Comparison of ENCODE assay signal across 9 cellular contexts in the genomic region with DNA sequence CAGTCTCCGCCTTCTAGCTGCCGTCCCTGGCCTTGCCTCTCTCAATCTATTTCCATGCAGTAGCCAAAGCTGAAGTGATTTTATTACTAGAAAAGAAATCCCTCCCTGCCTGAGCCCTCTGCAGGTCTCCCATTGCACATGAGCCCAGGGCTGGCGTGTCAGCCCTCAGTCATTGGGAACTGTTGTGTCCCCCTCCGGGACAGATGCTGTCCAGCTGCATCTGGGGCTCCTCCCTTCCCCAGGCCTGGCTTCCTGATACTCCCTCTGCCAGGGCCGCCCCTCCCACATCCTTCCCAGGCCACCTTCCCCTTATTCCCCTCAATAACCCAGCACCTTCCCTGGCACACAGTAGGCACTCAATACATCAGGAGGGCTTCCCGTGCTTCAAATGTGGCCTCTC. TPM values are rescaled to one million over a fixed set of nuclear protein-coding genes. Genes with fewer than 3 reads are reported as not detected.
DNase-seq lines count a peak whose midpoint lies in the region; ATAC-seq and TF ChIP-seq lines count a peak whose summit lies in the region.
"Had no signal": no experiment of that assay in that cellular context is flagged by ENCODE, and none has a peak within 500 bp of the region (broad histone marks: within the 10 kb centered on the region; RNA-seq: fewer than 3 reads in every experiment).

No MANE protein-coding gene starts in this region.

- no peaks in the 10 kb centered on the region for H3K79me2 ChIP-seq in DND-41 (ENCODE audit: insufficient read depth, low read length)

- TF ChIP-seq CTCF in DND-41 (IDR thresholded peaks at IDR 0.05; ENCODE audit: borderline replicate concordance, extremely low read depth, low read length, poor library complexity, severe bottlenecking) (no peak), heart right ventricle (IDR thresholded peaks at IDR 0.05) (no peak), WERI-Rb-1 (IDR thresholded peaks at IDR 0.05; ENCODE audit: low read depth, low read length) (no peak), chondrocyte (IDR thresholded peaks at IDR 0.05) (no peak)

- H3K27me3 Mint-ChIP-seq in chondrocyte (ENCODE audit: low read depth) = peaks cover 10% of the 10 kb centered on the region

- H3K9me3 Mint-ChIP-seq in chondrocyte (ENCODE audit: low read depth) = no peaks in the 10 kb centered on the region

- peaks cover 2% of the 10 kb centered on the region; the same call in 1 of the 2 replicates for H3K4me1 ChIP-seq in DND-41 (ENCODE audit: insufficient read depth, low read length)
- H3K4me1 ChIP-seq in HUES64 (ENCODE audit: insufficient read depth, low read length) = no peaks in the 10 kb centered on the region
- peaks cover 0 to 42% (median 38%) of the 10 kb centered on the region in 9 donors for H3K4me1 ChIP-seq in heart right ventricle
- peaks cover 12 to 19% of the 10 kb centered on the region in 2 donors for H3K4me1 ChIP-seq in neuronal stem cell (ENCODE audit: control insufficient read depth in 2 of 2, insufficient read depth in 1 of 2, low read depth in 1 of 2, low read length in 2 of 2)

- DNase-seq in DND-41 (no peak), heart right ventricle (peak; percentile 51 to 60), neuronal stem cell (ENCODE audit: low spot score) (no peak), pons (ENCODE audit: low spot score) (no peak), WERI-Rb-1 (no peak), chondrocyte (ENCODE audit: low spot score) (no peak)
- DNase-seq: activated CD4-positive, alpha-beta T cell treated with anti-CD3 and anti-CD28 coated beads, Interleukin-2, amount 50 U/mL, for 1 hour had no signal

- H3K4me1 Mint-ChIP-seq in chondrocyte (ENCODE audit: low read depth) = peaks cover 9% of the 10 kb centered on the region

- H4K91ac ChIP-seq in neuronal stem cell (ENCODE audit: low read depth, low read length, poor library complexity) = no peak overlapping the region

- no peak overlapping the region for H2BK120ac ChIP-seq in neuronal stem cell (ENCODE audit: low read depth, low read length)

- H3K14ac ChIP-seq in neuronal stem cell (ENCODE audit: low read length) = no peak overlapping the region

- no peak overlapping the region for H2AFZ ChIP-seq in DND-41 (ENCODE audit: low read depth, low read length)
- H2AFZ ChIP-seq in neuronal stem cell (ENCODE audit: low read length) = peak overlapping the region; percentile 88

- no peak overlapping the region for H3K18ac ChIP-seq in neuronal stem cell (ENCODE audit: low read length)

- intact Hi-C loops in heart right ventricle (cut with DNase I) = loop anchor here in 3 of 10 donors (1.0 to 2.0 kb wide), 3 partner anchors 23 to 29 kb away; a partner anchor contains a TSS

- no peak overlapping the region for H2BK12ac ChIP-seq in neuronal stem cell (ENCODE audit: low read length)

- H2AK5ac ChIP-seq in neuronal stem cell (ENCODE audit: low read depth, low read length) = peak overlapping the region; percentile 25

- H3K9ac ChIP-seq in DND-41 (ENCODE audit: low read depth, low read length) (no peak overlapping the region), HUES64 (ENCODE audit: low read depth, low read length) (no peak overlapping the region), neuronal stem cell (ENCODE audit: low read depth, low read length, poor library complexity) (peak overlapping the region; percentile 50)

- no peak overlapping the region for H3K23ac ChIP-seq in neuronal stem cell (ENCODE audit: low read depth, low read length, poor library complexity)

- no peaks in the 10 kb centered on the region for H3K36me3 ChIP-seq in DND-41 (ENCODE audit: insufficient read depth, low read length)
- peaks cover 51% of the 10 kb centered on the region for H3K36me3 ChIP-seq in HUES64 (ENCODE audit: insufficient read depth, low read length)
- H3K36me3 ChIP-seq in heart right ventricle = no peaks in the 10 kb centered on the region
- H3K36me3 ChIP-seq in neuronal stem cell (replicated peaks in 1 of 2; ENCODE audit: control insufficient read depth in 2 of 2, insufficient read depth in 2 of 2, low read length in 2 of 2) = no peaks in the 10 kb centered on the region
- H3K36me3 ChIP-seq in WERI-Rb-1 = no peaks in the 10 kb centered on the region

- peaks cover 1% of the 10 kb centered on the region for H3K79me1 ChIP-seq in neuronal stem cell (ENCODE audit: low read depth, low read length)

- H3K36me3 Mint-ChIP-seq in chondrocyte (ENCODE audit: low read depth) = no peaks in the 10 kb centered on the region

- H3K4ac ChIP-seq in neuronal stem cell (ENCODE audit: low read length) = no peak overlapping the region

- 81% methylated on average over 6 of the region's 6 CpGs for WGBS in HUES64
- 28 to 53% methylated on average over 6 of the region's 6 CpGs for WGBS in heart right ventricle, 2 donors
- no CpG with 5 or more reads among the region's 6 CpGs for WGBS in neuronal stem cell (ENCODE audit: extremely low coverage in 2 of 2, insufficient read length in 2 of 2, insufficient replicate concordance in 1 of 2), 2 donors

- H3K4me3 ChIP-seq in DND-41 (ENCODE audit: low read depth in 1 of 2, low read length in 2 of 2) (no peak overlapping the region), HUES64 (ENCODE audit: low read length) (no peak overlapping the region), heart right ventricle (peak overlapping the region in 7 of 10 donors; percentile 14 to 60 (median 54)), neuronal stem cell (ENCODE audit: low read length in 2 of 2) (peak overlapping the region in 1 of 2 donors; percentile 15), WERI-Rb-1 (ENCODE audit: low read depth, low read length) (no peak overlapping the region)

- no peak overlapping the region for H3K4me3 Mint-ChIP-seq in chondrocyte (ENCODE audit: unreplicated experiment)

- H4K8ac ChIP-seq in neuronal stem cell (ENCODE audit: low read depth, low read length) = no peak overlapping the region

- H2BK15ac ChIP-seq in neuronal stem cell (ENCODE audit: low read length) = peak overlapping the region; percentile 21

- H3K4me2 ChIP-seq in DND-41 (ENCODE audit: insufficient read depth, low read length) (no peak overlapping the region), neuronal stem cell (ENCODE audit: insufficient read depth, low read length, poor library complexity, severe bottlenecking) (no peak overlapping the region)

- H3K27ac Mint-ChIP-seq in chondrocyte (ENCODE audit: unreplicated experiment) = no peak overlapping the region

- H3K27me3 ChIP-seq in DND-41 (ENCODE audit: insufficient read depth, low read length, poor library complexity) (no peaks in the 10 kb centered on the region), HUES64 (ENCODE audit: insufficient read depth, low read length) (no peaks in the 10 kb centered on the region), heart right ventricle (peaks cover 0 to 6% (median under 1%) of the 10 kb centered on the region in 7 donors), neuronal stem cell (ENCODE audit: control insufficient read depth in 3 of 3, insufficient read depth in 3 of 3, low read depth in 1 of 3, low read length in 3 of 3) (peaks cover 0 to 8% (median 0%) of the 10 kb centered on the region in 3 experiments), WERI-Rb-1 (ENCODE audit: insufficient read depth, low read depth, severe bottlenecking) (no peaks in the 10 kb centered on the region)

- H3K9me3 ChIP-seq in DND-41 (ENCODE audit: insufficient read depth, low read length, severe bottlenecking) = no peaks in the 10 kb centered on the region
- H3K9me3 ChIP-seq in HUES64 (ENCODE audit: insufficient read depth, low read depth, low read length) = no peaks in the 10 kb centered on the region
- no peaks in the 10 kb centered on the region for H3K9me3 ChIP-seq in heart right ventricle
- H3K9me3 ChIP-seq in neuronal stem cell (replicated peaks in 1 of 2; ENCODE audit: control insufficient read depth in 2 of 2, insufficient read depth in 1 of 2, low read depth in 1 of 2, low read length in 2 of 2) = no peaks in the 10 kb centered on the region
- H3K9me3 ChIP-seq in WERI-Rb-1 (ENCODE audit: severe bottlenecking) = no peaks in the 10 kb centered on the region

- peak overlapping the region; percentile 50; the same call in 1 of the 2 replicates for H3K27ac ChIP-seq in DND-41 (ENCODE audit: low read length)
- peak overlapping the region; percentile 24; the same call in 1 of the 2 replicates for H3K27ac ChIP-seq in HUES64 (ENCODE audit: low read depth, low read length)
- H3K27ac ChIP-seq in heart right ventricle = peak overlapping the region; percentile 82 to 96 (median 88)
- H3K27ac ChIP-seq in neuronal stem cell (replicated peaks; ENCODE audit: low read length) = no peak overlapping the region
- no peak overlapping the region for H3K27ac ChIP-seq in WERI-Rb-1

- H4K20me1 ChIP-seq in DND-41 (ENCODE audit: insufficient read depth, low read length) = no peaks in the 10 kb centered on the region

- no peak overlapping the region for H2BK5ac ChIP-seq in neuronal stem cell (ENCODE audit: low read length)

- ATAC-seq in DND-41 (ENCODE audit: insufficient read depth, low read depth) = no peak
- peak; percentile 36 to 77 (median 59) for ATAC-seq in heart right ventricle

RNA-seq across cellular contexts. Expression of a gene that starts 11.3 kb away (rescaled TPM):
- polyA plus RNA-seq in HUES64 (2013, experiment 1 of 2) = 111 TPM
- 95.7 TPM for polyA plus RNA-seq in HUES64 (2013, experiment 2 of 2)
- not detected for total RNA-seq in heart right ventricle
- polyA plus RNA-seq in heart right ventricle = under 1 TPM; 0.01 to 0.07 TPM
- polyA plus RNA-seq in neuronal stem cell (2013, experiment 1 of 2) = 1.1 TPM
- 1.1 TPM for polyA plus RNA-seq in neuronal stem cell (2013, experiment 2 of 2)
- not detected in 3 replicates for total RNA-seq in chondrocyte
- total RNA-seq: M059J had no signal

RNA-seq across cellular contexts. Expression of a gene that starts 22.4 kb away (rescaled TPM):
- polyA plus RNA-seq in HUES64 (2013, experiment 1 of 2) = 2.1 TPM
- polyA plus RNA-seq in HUES64 (2013, experiment 2 of 2) = 1.3 TPM
- total RNA-seq in heart right ventricle (100 to 1,000 TPM in 1 of 10 donors, 10 to 100 TPM in 9; 23.4 to 204 (median 45.4) TPM), chondrocyte (7.3 to 21.0 TPM (median 17.8 TPM) in 3 replicates)
- polyA plus RNA-seq in heart right ventricle = 100 to 1,000 TPM in 1 of 2 donors, 10 to 100 TPM in 1; 80.6 to 116 TPM
- 0.81 TPM for polyA plus RNA-seq in neuronal stem cell (2013, experiment 1 of 2)
- 0.69 TPM for polyA plus RNA-seq in neuronal stem cell (2013, experiment 2 of 2)

RNA-seq across cellular contexts. Expression of a gene that starts 24.6 kb away (rescaled TPM):
- polyA plus RNA-seq in HUES64 (2013, experiment 1 of 2) = 13.1 TPM
- polyA plus RNA-seq in HUES64 (2013, experiment 2 of 2) = 13.6 TPM
- total RNA-seq in heart right ventricle (1 to 10 TPM; 5.8 to 9.0 (median 7.6) TPM), chondrocyte (12.9 to 13.7 TPM (median 13.2 TPM) in 3 replicates)
- polyA plus RNA-seq in heart right ventricle = 10 to 100 TPM; 13.8 to 26.9 TPM
- 10.4 TPM for polyA plus RNA-seq in neuronal stem cell (2013, experiment 1 of 2)
- 9.9 TPM for polyA plus RNA-seq in neuronal stem cell (2013, experiment 2 of 2)

RNA-seq across cellular contexts. Expression of a gene that starts 41.5 kb away (rescaled TPM):
- polyA plus RNA-seq in HUES64 (2013, experiment 1 of 2) = 8.3 TPM
- polyA plus RNA-seq in HUES64 (2013, experiment 2 of 2) = 8.9 TPM
- total RNA-seq in heart right ventricle = 1 to 10 TPM in 5 of 10 donors, under 1 TPM in 5; 0.26 to 3.9 (median 1.2) TPM
- under 1 TPM; 0.30 to 0.95 TPM for polyA plus RNA-seq in heart right ventricle
- 0.28 TPM for polyA plus RNA-seq in neuronal stem cell (2013, experiment 1 of 2)
- 0.26 TPM for polyA plus RNA-seq in neuronal stem cell (2013, experiment 2 of 2)
- 0.34 TPM in 1 of 3 replicates, not detected in the others for total RNA-seq in chondrocyte

RNA-seq across cellular contexts. Expression of a gene that starts 47.0 kb away (rescaled TPM):
- polyA plus RNA-seq in HUES64 (2013, experiment 1 of 2) = 5.7 TPM
- polyA plus RNA-seq in HUES64 (2013, experiment 2 of 2) = 7.3 TPM
- 1 to 10 TPM; 5.9 to 9.2 (median 7.7) TPM for total RNA-seq in heart right ventricle
- 10 to 100 TPM in 1 of 2 donors, 1 to 10 TPM in 1; 6.9 to 10.1 TPM for polyA plus RNA-seq in heart right ventricle
- polyA plus RNA-seq in neuronal stem cell (2013, experiment 1 of 2) = 8.2 TPM
- 7.9 TPM for polyA plus RNA-seq in neuronal stem cell (2013, experiment 2 of 2)
- total RNA-seq in chondrocyte = 10.6 to 13.0 TPM (median 10.8 TPM) in 3 replicates

Comparison
In these comparisons a context has a peak if more than half of its experiments do, and no peak if none do; other contexts are left out.
1. DNase-seq: peak in heart right ventricle (2 of 2); none in DND-41 (single experiment), neuronal stem cell (single experiment), pons (single experiment), WERI-Rb-1 (single experiment) and chondrocyte (single experiment).
2. H3K27ac ChIP-seq: peak in DND-41 (single experiment), HUES64 (single experiment) and heart right ventricle (10 of 10); none in neuronal stem cell (single experiment) and WERI-Rb-1 (single experiment).
3. H3K4me3 ChIP-seq: peak in heart right ventricle (7 of 10); none in DND-41 (0 of 2), HUES64 (single experiment) and WERI-Rb-1 (single experiment).